27 cellular contexts compared by ENCODE assay signal in genomic region chr11:133606122-133606521, GRCh38.
"Had no signal": no experiment of that assay in that cellular context is flagged by ENCODE, and none has a peak within 500 bp of the region (broad histone marks: within the 10 kb centered on the region; RNA-seq: fewer than 3 reads in every experiment).

No MANE protein-coding gene starts in this region.

- DNase-seq: kidney glomerular epithelial cell; left cardiac atrium; left lung; lower lobe of right lung; mammary epithelial cell; mesenchymal stem cell; naive thymus-derived CD8-positive, alpha-beta T cell; nucleus accumbens; pancreas; posterior cingulate gyrus; retina; right cardiac atrium; sigmoid colon; small intestine; spleen; stimulated activated CD4-positive, alpha-beta T cell treated with anti-CD3 and anti-CD28 coated beads, Interleukin-1b, Interleukin-23, amount 100 ng/mL, for 48 hours; stimulated activated CD4-positive, alpha-beta T cell treated with anti-CD3 and anti-CD28 coated beads, Interleukin-2, amount 100 ng/mL, for 48 hours; stimulated activated CD4-positive, alpha-beta T cell treated with anti-CD3 and anti-CD28 coated beads, Interleukin-4, amount 100 ng/mL, for 4 hours; stimulated activated CD8-positive, alpha-beta memory T cell treated with anti-CD3 and anti-CD28 coated beads, Interleukin-4, amount 100 ng/mL, for 48 hours; stimulated activated naive CD4-positive, alpha-beta T cell treated with Interleukin-2 at 50 U/mL for 16 hours; stimulated activated naive CD8-positive, alpha-beta T cell treated with anti-CD3 and anti-CD28 coated beads, Interleukin-15, amount 100 ng/mL, for 72 hours; substantia nigra had no signal

- H3K27me3 ChIP-seq: hepatocyte, left lung, sigmoid colon, tibial nerve, vagina had no signal

- FAIRE-seq: keratinocyte, pancreas, small intestine had no signal

- H3K36me3 ChIP-seq: left lung, lower lobe of right lung, pancreas, prostate gland, sigmoid colon, spleen, tibial nerve, vagina had no signal

- H3K4me3 ChIP-seq: hepatocyte, left lung, lower lobe of right lung, pancreas, prostate gland, sigmoid colon, spleen, tibial nerve, vagina had no signal
